Comparison of ENCODE assay signal across 8 cellular contexts in the genomic region with DNA sequence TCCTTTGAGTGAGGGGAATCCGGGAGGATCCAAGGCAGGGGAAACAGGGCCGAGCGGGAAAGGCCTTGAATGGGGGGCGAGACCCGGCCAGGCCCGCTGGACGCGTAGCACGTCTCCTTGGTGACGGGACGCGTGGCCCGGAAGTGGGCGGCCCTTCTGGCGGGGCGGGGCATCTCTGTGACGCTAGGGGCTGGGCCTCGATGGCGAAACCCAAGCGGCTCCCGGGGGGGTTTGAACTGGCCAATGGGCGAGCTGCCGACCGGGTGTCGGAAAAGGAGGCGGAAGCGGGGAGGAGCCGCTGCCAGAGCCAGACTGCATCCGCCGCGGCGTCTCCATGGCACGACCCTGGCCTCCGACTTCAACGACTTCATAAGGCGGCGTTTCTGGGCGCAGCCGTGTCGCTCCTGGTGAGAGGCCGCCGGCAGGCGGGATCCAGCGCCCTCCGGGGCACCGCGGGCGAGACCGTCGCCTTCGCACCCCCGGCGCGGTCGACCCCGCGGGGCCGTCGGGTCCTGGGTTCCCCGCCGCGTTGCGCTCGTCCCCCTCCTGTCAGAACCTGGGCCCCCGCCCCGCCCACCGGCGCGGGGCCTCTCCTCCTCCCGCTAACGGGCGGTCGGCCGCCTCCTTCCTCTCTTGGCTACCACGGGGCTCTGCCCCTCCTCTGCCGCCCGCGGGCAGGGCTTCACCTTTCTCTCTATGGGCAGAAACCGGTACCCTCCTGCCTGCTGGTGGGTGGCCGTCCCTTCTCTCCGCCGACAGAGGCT. TPM values are rescaled to one million over a fixed set of nuclear protein-coding genes. Genes with fewer than 3 reads are reported as not detected.
DNase-seq lines count a peak whose midpoint lies in the region; ATAC-seq and TF ChIP-seq lines count a peak whose summit lies in the region.

TSS of gene ODF2 (plus strand) at position 158 of the 764 bp plus-strand sequence. CDS start at position 244, 86 bp downstream.

- H3K27me3 Mint-ChIP-seq in activated CD8-positive, alpha-beta T cell treated with anti-CD3 and anti-CD28 coated beads, Interleukin-2, amount 10 ng/mL, durations not matched to agents 7 days and 5 days (ENCODE audit: low read depth) = no peaks in the 10 kb centered on the region

- H3K4me3 Mint-ChIP-seq in activated CD8-positive, alpha-beta T cell treated with anti-CD3 and anti-CD28 coated beads, Interleukin-2, amount 10 ng/mL, durations not matched to agents 7 days and 5 days = peak within 1 kb of the TSS; percentile 88

- ATAC-seq in GM19468 (IDR thresholded peaks at IDR 0.05; ENCODE audit: extremely low read depth, unreplicated experiment) (peak; percentile 90), lung (ENCODE audit: insufficient read depth, low FRiP score) (peak; percentile 95)
- ATAC-seq in activated CD8-positive, alpha-beta T cell treated with anti-CD3 and anti-CD28 coated beads, Interleukin-2, amount 10 ng/mL, durations not matched to agents 7 days and 5 days = peak; percentile 90

- H3K36me3 ChIP-seq in lung (ENCODE audit: control insufficient read depth in 2 of 2, insufficient read depth in 2 of 2, low read length in 2 of 2) = peaks cover 0 to 12% of the 10 kb centered on the region in 2 donors

- no peaks in the 10 kb centered on the region for H3K9me3 ChIP-seq in lung (ENCODE audit: control insufficient read depth in 2 of 2, insufficient read depth in 1 of 2, low read length in 1 of 2)

- CTCF ChIA-PET in activated CD8-positive, alpha-beta T cell treated with anti-CD3 and anti-CD28 coated beads, Interleukin-2, amount 10 ng/mL, durations not matched to agents 7 days and 5 days (lab: Charles Lee) = interaction anchor here (1.0 to 1.3 kb wide), 3 partner anchors 17 to 49 kb away, joined by 3 to 5 read pairs (median 3); partner anchors contain the start of gene CERCAM

- H3K4me3 ChIP-seq in lung = peak within 1 kb of the TSS; percentile 90

- H3K36me3 Mint-ChIP-seq in activated CD8-positive, alpha-beta T cell treated with anti-CD3 and anti-CD28 coated beads, Interleukin-2, amount 10 ng/mL, durations not matched to agents 7 days and 5 days (ENCODE audit: low read depth) = peaks cover 22% of the 10 kb centered on the region

- H3K4me1 ChIP-seq in lung (ENCODE audit: control insufficient read depth in 2 of 2, insufficient read depth in 2 of 2, low read length in 2 of 2) = peaks cover 0 to 4% of the 10 kb centered on the region in 2 donors

- DNase-seq in CMK (ENCODE audit: low read depth) (peak; percentile 88), HS-5 (ENCODE audit: low read depth) (peak; percentile 79), NK-92 (lab: John Stamatoyannopoulos, UW; ENCODE audit: unreplicated experiment) (peak; percentile 91), lung (ENCODE audit: low spot score) (peak; percentile 98)
- DNase-seq in activated CD8-positive, alpha-beta T cell treated with anti-CD3 and anti-CD28 coated beads, Interleukin-2, amount 10 ng/mL, durations not matched to agents 7 days and 5 days = peak; percentile 99
- DNase-seq in effector CD4-positive, alpha-beta T cell = peak; percentile 99
- peak; percentile 95 to 99 (median 99) for DNase-seq in stimulated activated CD4-positive, alpha-beta T cell treated with anti-CD3 and anti-CD28 coated beads, TNF-alpha, amount 100 ng/mL, for 24 hours (ENCODE audit: low read depth in 3 of 3)

- POLR2A ChIA-PET in activated CD8-positive, alpha-beta T cell treated with anti-CD3 and anti-CD28 coated beads, Interleukin-2, amount 10 ng/mL, durations not matched to agents 7 days and 5 days (lab: Charles Lee) = interaction anchor here (0.6 to 0.7 kb wide), 2 partner anchors 199 to 362 kb away, joined by 3 read pairs; partner anchors contain the start of gene ENDOG

- WGBS in lung, 2 donors = 0% methylated on average over 37 to 82 of the region's 82 CpGs

- H3K27ac Mint-ChIP-seq in activated CD8-positive, alpha-beta T cell treated with anti-CD3 and anti-CD28 coated beads, Interleukin-2, amount 10 ng/mL, durations not matched to agents 7 days and 5 days = peak within 1 kb of the TSS; percentile 95

- peak within 1 kb of the TSS; percentile 83 to 91 for H3K27ac ChIP-seq in lung (ENCODE audit: low read depth in 1 of 2, low read length in 1 of 2)

- H3K9me3 Mint-ChIP-seq in activated CD8-positive, alpha-beta T cell treated with anti-CD3 and anti-CD28 coated beads, Interleukin-2, amount 10 ng/mL, durations not matched to agents 7 days and 5 days (ENCODE audit: insufficient read depth) = no peaks in the 10 kb centered on the region

- TF ChIP-seq CTCF in lung (IDR thresholded peaks at IDR 0.05; ENCODE audit: control extremely low read depth, extremely low read depth) = no peak

- H3K27me3 ChIP-seq in lung (ENCODE audit: control insufficient read depth, insufficient read depth) = no peaks in the 10 kb centered on the region

- H3K4me1 Mint-ChIP-seq in activated CD8-positive, alpha-beta T cell treated with anti-CD3 and anti-CD28 coated beads, Interleukin-2, amount 10 ng/mL, durations not matched to agents 7 days and 5 days (ENCODE audit: low read depth) = peaks cover 30% of the 10 kb centered on the region

RNA-seq across cellular contexts. Expression of gene ODF2, which starts in this region (rescaled TPM):
- total RNA-seq in activated CD8-positive, alpha-beta T cell treated with anti-CD3 and anti-CD28 coated beads, Interleukin-2, amount 10 ng/mL, durations not matched to agents 7 days and 5 days = 10 to 100 TPM; 77.5 to 82.8 TPM
- 10 to 100 TPM; 31.3 to 34.4 TPM for total RNA-seq in lung
- polyA plus RNA-seq in lung = 10 to 100 TPM; 13.4 to 21.4 TPM

Comparison
In these comparisons a context has a peak if more than half of its experiments do, and no peak if none do; other contexts are left out.
1. Peak in every context shown above with its lines: DNase-seq, ATAC-seq, H3K4me3 ChIP-seq and H3K27ac ChIP-seq.